In the genomic region with DNA sequence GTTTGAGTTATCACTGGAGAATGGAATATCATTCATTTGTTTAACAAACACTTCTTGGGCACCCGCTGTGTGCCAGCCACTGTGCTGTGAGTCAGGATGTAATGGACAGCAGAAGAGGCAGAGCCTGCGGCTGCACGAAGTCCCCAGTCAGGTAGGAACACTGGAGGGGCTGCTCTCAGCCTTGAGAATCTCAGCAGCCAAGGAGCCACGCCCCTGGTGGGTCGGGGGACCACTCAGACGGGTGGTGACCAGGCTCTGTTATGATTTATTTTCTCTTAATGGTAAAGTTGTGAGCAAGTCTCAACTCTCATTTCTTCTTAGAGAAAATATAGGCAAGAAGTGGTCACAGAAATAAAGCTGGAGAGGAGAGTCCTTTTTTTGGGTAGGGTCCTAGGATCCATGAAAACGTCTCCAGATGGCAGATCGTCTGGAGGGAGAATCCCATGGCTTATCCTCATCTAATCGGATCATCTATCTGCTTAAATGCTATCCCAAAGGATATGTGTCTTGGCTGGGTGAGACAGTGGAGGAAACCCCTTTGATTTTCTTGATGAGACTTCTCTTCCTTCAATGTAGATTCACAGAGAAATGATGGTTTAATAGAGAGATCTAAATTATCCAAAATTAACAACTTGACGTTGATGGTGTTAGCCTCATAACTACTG, we compare ENCODE assay signal across 19 cellular contexts.
A peak's percentile ranks its signal among the peaks of the same experiment; 100 is the strongest.
DNase-seq lines count a peak whose midpoint lies in the region; ATAC-seq, FAIRE-seq and TF ChIP-seq lines count a peak whose summit lies in the region.
"Had no signal": no experiment of that assay in that cellular context is flagged by ENCODE, and none has a peak within 500 bp of the region (broad histone marks: within the 10 kb centered on the region; RNA-seq: fewer than 3 reads in every experiment).

No MANE protein-coding gene starts in this region.

- no peaks in the 10 kb centered on the region for H3K9me3 ChIP-seq in A673 (ENCODE audit: low read depth, low read length, poor library complexity, severe bottlenecking)
- H3K9me3 ChIP-seq: psoas muscle, thoracic aorta, vagina had no signal

- FAIRE-seq in GM12892 (lab: Jason Lieb, UNC), result peak; percentile 42

- H3K4me1 ChIP-seq in A673 (ENCODE audit: insufficient read depth, low read length, poor library complexity, severe bottlenecking), result no peaks in the 10 kb centered on the region

- H3K36me3 ChIP-seq in A673 (ENCODE audit: insufficient read depth, low read length, poor library complexity, severe bottlenecking), result no peaks in the 10 kb centered on the region
- H3K36me3 ChIP-seq: gastroesophageal sphincter, thoracic aorta, vagina had no signal

- peaks cover 57% of the 10 kb centered on the region for H3K4me1 Mint-ChIP-seq in activated T-cell treated with anti-CD3 and anti-CD28 coated beads, Interleukin-2, amount 50 U/mL, for 24 hours (ENCODE audit: low read depth)
- H3K4me1 Mint-ChIP-seq in activated B cell treated with CpG ODN at 0.5 μM for 24 hours (peaks cover 51% of the 10 kb centered on the region), natural killer cell (peaks cover 65 to 67% of the 10 kb centered on the region in 2 donors), nephron progenitor cell (peaks cover 57% of the 10 kb centered on the region)

- ATAC-seq in activated B cell treated with CpG ODN at 0.5 μM for 24 hours (ENCODE audit: low read depth) (no peak), natural killer cell (no peak)
- ATAC-seq: gastroesophageal sphincter, Panc1, psoas muscle had no signal

- H3K4me3 Mint-ChIP-seq in activated T-cell treated with anti-CD3 and anti-CD28 coated beads, Interleukin-2, amount 50 U/mL, for 24 hours, result peak overlapping the region; percentile 70
- H3K4me3 Mint-ChIP-seq in activated B cell treated with CpG ODN at 0.5 μM for 24 hours, result peak overlapping the region; percentile 73
- no peak overlapping the region for H3K4me3 Mint-ChIP-seq in natural killer cell
- no peak overlapping the region for H3K4me3 Mint-ChIP-seq in nephron progenitor cell

- TF ChIP-seq CTCF in activated B cell treated with CpG ODN at 0.5 μM for 24 hours (IDR thresholded peaks at IDR 0.05), result no peak
- TF ChIP-seq CTCF in natural killer cell (IDR thresholded peaks at IDR 0.05), result no peak
- no peak for TF ChIP-seq CTCF in nephron progenitor cell (IDR thresholded peaks at IDR 0.05)
- TF ChIP-seq CTCF in A673 (conservative IDR thresholded peaks at IDR 0.05; ENCODE audit: low read depth, low read length), result no peak

- intact Hi-C loops in activated B cell treated with CpG ODN at 0.5 μM for 24 hours (cut with micrococcal nuclease) (loop anchor here (5.0 kb wide), 2 partner anchors 98 to 428 kb away; no protein-coding TSS in a partner anchor), natural killer cell (cut with micrococcal nuclease) (loop anchor here (5.0 to 10.0 kb wide), 4 partner anchors 110 to 633 kb away; partner anchors contain the start of genes SERTAD2 and UGP2), A673 (cut with micrococcal nuclease; ENCODE audit: unreplicated experiment) (loop anchor here (10.0 kb wide), 1 partner anchor 630 kb away; no protein-coding TSS in a partner anchor)

- peak overlapping the region; percentile 99 for H3K27ac Mint-ChIP-seq in activated T-cell treated with anti-CD3 and anti-CD28 coated beads, Interleukin-2, amount 50 U/mL, for 24 hours
- H3K27ac Mint-ChIP-seq in activated B cell treated with CpG ODN at 0.5 μM for 24 hours (peak overlapping the region; percentile 96), natural killer cell (peak overlapping the region; percentile 83 to 87), nephron progenitor cell (no peak overlapping the region)

- no peaks in the 10 kb centered on the region for H3K27me3 Mint-ChIP-seq in activated T-cell treated with anti-CD3 and anti-CD28 coated beads, Interleukin-2, amount 50 U/mL, for 24 hours
- H3K27me3 Mint-ChIP-seq in activated B cell treated with CpG ODN at 0.5 μM for 24 hours (no peaks in the 10 kb centered on the region), natural killer cell (ENCODE audit: low read depth in 2 of 2) (no peaks in the 10 kb centered on the region), nephron progenitor cell (ENCODE audit: low read depth, poor library complexity) (peaks cover 7% of the 10 kb centered on the region)

- no TSS peak for BruUV-seq in A673 (replicated peaks; lab: Mats Ljungman, UMichigan)

- no peaks in the 10 kb centered on the region for H3K36me3 Mint-ChIP-seq in activated T-cell treated with anti-CD3 and anti-CD28 coated beads, Interleukin-2, amount 50 U/mL, for 24 hours (ENCODE audit: low read depth)
- H3K36me3 Mint-ChIP-seq in activated B cell treated with CpG ODN at 0.5 μM for 24 hours (ENCODE audit: low read depth) (no peaks in the 10 kb centered on the region), natural killer cell (no peaks in the 10 kb centered on the region), nephron progenitor cell (ENCODE audit: low read depth) (no peaks in the 10 kb centered on the region)

- TF ChIP-seq POLR2A in GM12892 (IDR thresholded peaks at IDR 0.05; ENCODE audit: low read depth, low read length), result no peak

- peaks cover 4% of the 10 kb centered on the region for H3K9me3 Mint-ChIP-seq in activated T-cell treated with anti-CD3 and anti-CD28 coated beads, Interleukin-2, amount 50 U/mL, for 24 hours
- H3K9me3 Mint-ChIP-seq in activated B cell treated with CpG ODN at 0.5 μM for 24 hours (peaks cover 4% of the 10 kb centered on the region), natural killer cell (no peaks in the 10 kb centered on the region), nephron progenitor cell (peaks cover 12% of the 10 kb centered on the region)

- H3K4me3 ChIP-seq in A673 (ENCODE audit: low read depth, low read length, poor library complexity, severe bottlenecking), result no peak overlapping the region
- H3K4me3 ChIP-seq: gastroesophageal sphincter, psoas muscle, thoracic aorta, vagina had no signal

- POLR2A ChIA-PET in activated B cell treated with CpG ODN at 0.5 μM for 24 hours (lab: Charles Lee) (interaction anchor here (0.6 to 6.4 kb wide), 18 partner anchors 9 to 274 kb away, joined by 3 to 115 read pairs (median 6); partner anchors contain the start of gene AFTPH), A673 (lab: Charles Lee; ENCODE audit: low non-redundant PET) (no interaction called here)

- DNase-seq in activated T-cell treated with anti-CD3 and anti-CD28 coated beads, Interleukin-2, amount 50 U/mL, for 24 hours, result no peak
- no peak for DNase-seq in activated T-cell treated with anti-CD3 and anti-CD28 coated beads, Interleukin-2, amount 50 U/mL, for 1 hour
- no peak for DNase-seq in GM12892 (ENCODE audit: insufficient read length)
- DNase-seq in activated B cell treated with CpG ODN at 0.5 μM for 24 hours, result no peak
- DNase-seq in natural killer cell, result no peak
- no peak for DNase-seq in C1 segment of cervical spinal cord (lab: John Stamatoyannopoulos, UW)
- DNase-seq in nephron progenitor cell, result no peak
- DNase-seq in A673 (ENCODE audit: low spot score), result no peak
- DNase-seq: cortex of kidney, GF-D8, islet precursor cell, NCI-H1694, NCI-H774, psoas muscle, SIG-M5 had no signal

- H3K27ac ChIP-seq in A673 (ENCODE audit: low read depth, low read length, poor library complexity, severe bottlenecking), result no peak overlapping the region
- H3K27ac ChIP-seq: gastroesophageal sphincter, psoas muscle, thoracic aorta, vagina had no signal

- no peaks in the 10 kb centered on the region for H3K27me3 ChIP-seq in A673 (replicated peaks; ENCODE audit: insufficient read depth, low read depth, low read length, poor library complexity)
- H3K27me3 ChIP-seq: gastroesophageal sphincter, vagina had no signal

- CTCF ChIA-PET in activated B cell treated with CpG ODN at 0.5 μM for 24 hours (lab: Charles Lee), result interaction anchor here (1.1 to 8.8 kb wide), 5 partner anchors 13 to 271 kb away, joined by 4 to 321 read pairs (median 27); no protein-coding TSS in a partner anchor
- CTCF ChIA-PET in A673 (lab: Charles Lee), result no interaction called here

Comparison
In these comparisons a context has a peak if more than half of its experiments do, and no peak if none do; other contexts are left out.
1. H3K4me3 Mint-ChIP-seq: peak in activated T-cell treated with anti-CD3 and anti-CD28 coated beads, Interleukin-2, amount 50 U/mL, for 24 hours (single experiment) and activated B cell treated with CpG ODN at 0.5 μM for 24 hours (single experiment); none in natural killer cell (single experiment) and nephron progenitor cell (single experiment).